ENCODE assay signal across 15 cellular contexts in the genomic region with DNA sequence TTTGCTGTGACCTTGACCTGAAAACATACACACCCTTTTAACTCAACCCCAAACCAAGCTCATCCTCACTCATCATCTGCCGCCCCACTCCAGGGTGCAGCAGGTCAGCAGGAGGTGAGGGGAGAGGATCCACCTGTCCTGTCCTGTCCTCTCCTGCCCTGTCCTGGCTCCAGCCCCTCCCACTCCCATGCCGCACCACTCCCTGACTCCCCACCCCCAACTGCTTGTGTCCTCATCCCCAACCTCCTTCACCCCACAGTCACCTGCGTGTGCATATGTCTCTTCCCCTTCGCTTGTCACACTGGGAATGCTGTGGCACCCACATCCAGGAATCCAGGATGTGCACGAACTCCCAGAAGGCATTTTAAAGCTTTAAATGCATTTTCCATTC. TPM values are rescaled to one million over a fixed set of nuclear protein-coding genes. Genes with fewer than 3 reads are reported as not detected.
DNase-seq lines count a peak whose midpoint lies in the region; ATAC-seq, FAIRE-seq and TF ChIP-seq lines count a peak whose summit lies in the region.
"Had no signal": no experiment of that assay in that cellular context is flagged by ENCODE, and none has a peak within 500 bp of the region (broad histone marks: within the 10 kb centered on the region; RNA-seq: fewer than 3 reads in every experiment).

No MANE protein-coding gene starts in this region.

- ATAC-seq in WTC11 (no peak), sciatic nerve (no peak), GM19328 (IDR thresholded peaks at IDR 0.05; ENCODE audit: unreplicated experiment) (no peak)
- ATAC-seq: GM23338 had no signal

- no peak overlapping the region for H3K4me3 ChIP-seq in kidney (ENCODE audit: low read length in 2 of 2)
- H3K4me3 ChIP-seq in CD4-positive, alpha-beta memory T cell (ENCODE audit: low read length in 2 of 2): no peak overlapping the region
- H3K4me3 ChIP-seq: GM23338, HAP-1 had no signal

- peaks cover 76% of the 10 kb centered on the region for H3K4me1 Mint-ChIP-seq in WTC11
- no peaks in the 10 kb centered on the region for H3K4me1 Mint-ChIP-seq in CD4-positive, alpha-beta memory T cell
- H3K4me1 Mint-ChIP-seq: B cell had no signal

- peaks cover 3% of the 10 kb centered on the region; the same call in 1 of the 2 replicates for H3K27me3 Mint-ChIP-seq in WTC11 (ENCODE audit: low read depth)
- H3K27me3 Mint-ChIP-seq in CD4-positive, alpha-beta memory T cell: peaks cover 16 to 17% of the 10 kb centered on the region in 2 donors

- no peak overlapping the region for H3K27ac Mint-ChIP-seq in WTC11
- H3K27ac Mint-ChIP-seq in CD4-positive, alpha-beta memory T cell: no peak overlapping the region
- H3K27ac Mint-ChIP-seq: B cell; CD4-positive, alpha-beta T cell; GM23338 had no signal

- POLR2A ChIA-PET in RWPE1 (lab: Yijun Ruan, JAX; ENCODE audit: low non-redundant PET): no interaction called here
- POLR2A ChIA-PET in WTC11 (lab: Charles Lee): no interaction called here
- POLR2A ChIA-PET in CD4-positive, alpha-beta memory T cell (lab: Charles Lee; ENCODE audit: partially characterized antibody): interaction anchor here (1.0 kb wide), 1 partner anchor 12 kb away, joined by 3 read pairs; no protein-coding TSS in a partner anchor

- peaks cover 10 to 13% of the 10 kb centered on the region in 2 donors for H3K4me1 ChIP-seq in kidney (ENCODE audit: control insufficient read depth in 1 of 2, insufficient read depth in 1 of 2, low read depth in 1 of 2, low read length in 2 of 2)
- no peaks in the 10 kb centered on the region for H3K4me1 ChIP-seq in CD4-positive, alpha-beta memory T cell (ENCODE audit: insufficient read depth, low read length)

- no peak for FAIRE-seq in kidney (lab: Jason Lieb, UNC)
- FAIRE-seq: A204.1, GM12891 had no signal

- intact Hi-C loops in kidney (cut with DNase I): no loop called here
- intact Hi-C loops in sciatic nerve (cut with DNase I): no loop called here
- intact Hi-C loops in CD4-positive, alpha-beta memory T cell (cut with micrococcal nuclease): no loop called here
- intact Hi-C loops in posterior vena cava (cut with DNase I): no loop called here

- peaks cover 5% of the 10 kb centered on the region for H3K27me3 ChIP-seq in CD4-positive, alpha-beta memory T cell (ENCODE audit: insufficient read depth, low read length)

- H3K36me3 Mint-ChIP-seq in WTC11: no peaks in the 10 kb centered on the region
- H3K36me3 Mint-ChIP-seq in CD4-positive, alpha-beta memory T cell: no peaks in the 10 kb centered on the region

- H3K27ac ChIP-seq in RWPE1 (peak overlapping the region; percentile 94), kidney (ENCODE audit: low read depth in 2 of 2, low read length in 2 of 2) (no peak overlapping the region)
- no peak overlapping the region for H3K27ac ChIP-seq in CD4-positive, alpha-beta memory T cell (ENCODE audit: low read depth, low read length)

- H3K4me3 Mint-ChIP-seq in WTC11: no peak overlapping the region
- H3K4me3 Mint-ChIP-seq in CD4-positive, alpha-beta memory T cell: peak overlapping the region in 1 of 8 donors; percentile 52
- H3K4me3 Mint-ChIP-seq: B cell; CD4-positive, alpha-beta T cell; GM23338 had no signal

- H3K9me3 ChIP-seq in kidney (ENCODE audit: control insufficient read depth in 1 of 2, low read length in 2 of 2): no peaks in the 10 kb centered on the region
- H3K9me3 ChIP-seq in CD4-positive, alpha-beta memory T cell (ENCODE audit: control insufficient read depth in 1 of 2, low read length in 2 of 2): no peaks in the 10 kb centered on the region
- H3K9me3 ChIP-seq: HAP-1 had no signal

- TF ChIP-seq CTCF in RWPE1 (conservative IDR thresholded peaks at IDR 0.05; ENCODE audit: low read depth): no peak
- no peak for TF ChIP-seq CTCF in WTC11 (IDR thresholded peaks at IDR 0.05)
- no peak for TF ChIP-seq CTCF in kidney (IDR thresholded peaks at IDR 0.05; ENCODE audit: borderline replicate concordance, extremely low read depth, insufficient read depth)

- no peaks in the 10 kb centered on the region for H3K36me3 ChIP-seq in kidney (ENCODE audit: control insufficient read depth in 1 of 2, insufficient read depth in 2 of 2, low read length in 2 of 2)
- no peaks in the 10 kb centered on the region for H3K36me3 ChIP-seq in CD4-positive, alpha-beta memory T cell (ENCODE audit: insufficient read depth, low read length)
- H3K36me3 ChIP-seq: HAP-1 had no signal

- DNase-seq in RWPE1 (ENCODE audit: low spot score): no peak
- no peak for DNase-seq in WTC11 (ENCODE audit: low spot score)
- DNase-seq in kidney: peak; percentile 30
- peak; percentile 48 for DNase-seq in sciatic nerve (ENCODE audit: low spot score)
- no peak for DNase-seq in CD4-positive, alpha-beta memory T cell
- DNase-seq in posterior vena cava (ENCODE audit: low spot score): no peak
- DNase-seq: C1 segment of cervical spinal cord; CD4-positive, alpha-beta T cell; DMS79 had no signal

- H3K9ac ChIP-seq in kidney (ENCODE audit: low read length in 2 of 2): no peak overlapping the region

- CTCF ChIA-PET in RWPE1 (lab: Yijun Ruan, JAX) (interaction anchor here (1.1 to 1.4 kb wide), 2 partner anchors 15 to 46 kb away, joined by 3 to 4 read pairs; no protein-coding TSS in a partner anchor), WTC11 (lab: Charles Lee) (interaction anchor here (0.6 to 13.5 kb wide), 8 partner anchors 9 to 236 kb away, joined by 3 to 199 read pairs (median 12); a partner anchor contains a TSS)
- CTCF ChIA-PET in CD4-positive, alpha-beta memory T cell (lab: Charles Lee; ENCODE audit: partially characterized antibody): interaction anchor here (2.0 kb wide), 1 partner anchor 14 kb away, joined by 5 read pairs; no protein-coding TSS in a partner anchor

- no peaks in the 10 kb centered on the region for H3K9me3 Mint-ChIP-seq in WTC11
- H3K9me3 Mint-ChIP-seq in CD4-positive, alpha-beta memory T cell: peaks cover 0 to 3% (median 0%) of the 10 kb centered on the region in 8 donors
- H3K9me3 Mint-ChIP-seq: CD4-positive, alpha-beta T cell; GM23338 had no signal

TF ChIP-seq in WTC11, 78 proteins besides CTCF, POLR2A, EP300 and RAD21:
- TF ChIP-seq, protein P1, sequence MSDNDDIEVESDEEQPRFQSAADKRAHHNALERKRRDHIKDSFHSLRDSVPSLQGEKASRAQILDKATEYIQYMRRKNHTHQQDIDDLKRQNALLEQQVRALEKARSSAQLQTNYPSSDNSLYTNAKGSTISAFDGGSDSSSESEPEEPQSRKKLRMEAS (CRISPR knock-in tag; IDR thresholded peaks at IDR 0.05): no peak
- TF ChIP-seq ATF1 (CRISPR knock-in tag; IDR thresholded peaks at IDR 0.05) (no peak), SMAD4 (CRISPR knock-in tag; IDR thresholded peaks at IDR 0.05) (no peak), ZNF121 (CRISPR knock-in tag; IDR thresholded peaks at IDR 0.05) (peak; percentile 63; the same call in 1 of the 2 replicates), PRRX2 (CRISPR knock-in tag; IDR thresholded peaks at IDR 0.05) (no peak), CREM (CRISPR knock-in tag; IDR thresholded peaks at IDR 0.05) (no peak), FOXP1 (CRISPR knock-in tag; IDR thresholded peaks at IDR 0.05; ENCODE audit: borderline replicate concordance) (no peak), OVOL2 (CRISPR knock-in tag; IDR thresholded peaks at IDR 0.05; ENCODE audit: borderline replicate concordance) (no peak)

RNA-seq across cellular contexts. Expression of a gene that starts 15.6 kb away (rescaled TPM):
- total RNA-seq in WTC11 (2021): 11.3 to 12.4 TPM (median 12.1 TPM) in 3 replicates
- total RNA-seq in kidney: 13.2 TPM
- polyA plus RNA-seq in kidney (ENCODE audit: insufficient read depth, low read depth, low replicate concordance): 9.4 TPM
- total RNA-seq in sciatic nerve: 291 TPM
- total RNA-seq in CD4-positive, alpha-beta memory T cell: under 1 TPM in 1 of 2 experiments, not detected in 1; 0.47 TPM
- not detected for polyA plus RNA-seq in CD4-positive, alpha-beta memory T cell
- 10 to 100 TPM; 35.7 to 69.9 TPM for total RNA-seq in posterior vena cava

Comparison
In these comparisons a context has a peak if more than half of its experiments do, and no peak if none do; other contexts are left out.
1. DNase-seq: peak in kidney (single experiment) and sciatic nerve (single experiment); none in RWPE1 (single experiment), WTC11 (single experiment), CD4-positive, alpha-beta memory T cell (0 of 5) and posterior vena cava (single experiment).